In genomic region chr21:15343066-15343465, GRCh38 we compare ENCODE assay signal across 1 cellular context.
TF ChIP-seq lines count a peak whose summit lies in the region.

No MANE protein-coding gene starts in this region.

TF ChIP-seq in HepG2, 621 proteins besides CTCF, POLR2A, EP300 and RAD21 (continued from another document):
- peak; percentile 47; the same call in 1 of the 2 replicates for TF ChIP-seq MAFF (IDR thresholded peaks at IDR 0.05; ENCODE audit: low read depth, low read length)
